Comparison of ENCODE assay signal across 8 cellular contexts in genomic region chr11:34223021-34223813, GRCh38.
A peak's percentile ranks its signal among the peaks of the same experiment; 100 is the strongest.
DNase-seq lines count a peak whose midpoint lies in the region; ATAC-seq and TF ChIP-seq lines count a peak whose summit lies in the region.

No MANE protein-coding gene starts in this region.

- DNase-seq in foreskin fibroblast (peak; percentile 58 to 80), glomerular visceral epithelial cell (ENCODE audit: extremely low spot score) (no peak), cortex of kidney (lab: John Stamatoyannopoulos, UW) (no peak)

- peak overlapping the region; percentile 52 for H3K4me2 ChIP-seq in OCI-LY3 (ENCODE audit: low read length)

- TF ChIP-seq CTCF in C4-2B (conservative IDR thresholded peaks at IDR 0.05) (no peak), OCI-LY3 (IDR thresholded peaks at IDR 0.05; ENCODE audit: low read depth, low read length) (no peak), foreskin fibroblast (IDR thresholded peaks at IDR 0.05; ENCODE audit: low read depth, low read length) (no peak)

- no peaks in the 10 kb centered on the region for H3K9me3 ChIP-seq in OCI-LY3 (ENCODE audit: insufficient read depth, low read length)

- 0 out of 2 replicates have a peak, but pooled peaks cover 5% of the 10 kb centered on the region for H3K79me2 ChIP-seq in OCI-LY3 (ENCODE audit: low read length)

- H3K4me1 ChIP-seq in OCI-LY3 (ENCODE audit: low read length): peaks cover 16% of the 10 kb centered on the region
- peaks cover 11% of the 10 kb centered on the region for H3K4me1 ChIP-seq in rectal smooth muscle tissue (ENCODE audit: control insufficient read depth, insufficient read depth, low read length)

- peak overlapping the region; percentile 32 for H3K27ac ChIP-seq in C4-2B
- H3K27ac ChIP-seq in OCI-LY3 (ENCODE audit: low read length): no peak overlapping the region
- H3K27ac ChIP-seq in rectal smooth muscle tissue (ENCODE audit: low read depth, low read length): no peak overlapping the region

- H3K9ac ChIP-seq in OCI-LY3 (ENCODE audit: low read length) (peak overlapping the region; percentile 4; the same call in 1 of the 2 replicates), rectal smooth muscle tissue (ENCODE audit: low read length) (no peak overlapping the region)

- H2AFZ ChIP-seq in OCI-LY3 (ENCODE audit: low read depth, low read length): no peak overlapping the region

- H4K20me1 ChIP-seq in OCI-LY3 (ENCODE audit: insufficient read depth, low read length): no peaks in the 10 kb centered on the region

- no peaks in the 10 kb centered on the region for H3K27me3 ChIP-seq in OCI-LY3 (ENCODE audit: low read depth, low read length)
- H3K27me3 ChIP-seq in rectal smooth muscle tissue (ENCODE audit: control insufficient read depth, insufficient read depth, low read length): no peaks in the 10 kb centered on the region

- H3K4me3 ChIP-seq in OCI-LY3 (ENCODE audit: low read length) (peak overlapping the region; percentile 18; the same call in 1 of the 2 replicates), foreskin fibroblast (ENCODE audit: low read depth in 1 of 2, low read length in 2 of 2) (no peak overlapping the region), rectal smooth muscle tissue (ENCODE audit: low read length) (peak overlapping the region; percentile 29)

- H3K36me3 ChIP-seq in OCI-LY3 (replicated peaks; ENCODE audit: low read depth, low read length): no peaks in the 10 kb centered on the region
- H3K36me3 ChIP-seq in rectal smooth muscle tissue (ENCODE audit: control insufficient read depth, insufficient read depth, low read length): no peaks in the 10 kb centered on the region

- ATAC-seq in GM18511 (IDR thresholded peaks at IDR 0.05; ENCODE audit: unreplicated experiment) (no peak), HG02870 (IDR thresholded peaks at IDR 0.05; ENCODE audit: unreplicated experiment) (no peak)

Comparison
In these comparisons a context has a peak if more than half of its experiments do, and no peak if none do; other contexts are left out.
1. H3K4me3 ChIP-seq: peak in OCI-LY3 (single experiment) and rectal smooth muscle tissue (single experiment); none in foreskin fibroblast (0 of 2).
2. DNase-seq: peak in foreskin fibroblast (2 of 2); none in glomerular visceral epithelial cell (single experiment) and cortex of kidney (single experiment).